Comparison of ENCODE assay signal across 23 cellular contexts in genomic region chr14:50725761-50726160, GRCh38. TPM values are rescaled to one million over a fixed set of nuclear protein-coding genes. Genes with fewer than 3 reads are reported as not detected.
DNase-seq lines count a peak whose midpoint lies in the region; ATAC-seq and TF ChIP-seq lines count a peak whose summit lies in the region.
"Had no signal": no experiment of that assay in that cellular context is flagged by ENCODE, and none has a peak within 500 bp of the region (broad histone marks: within the 10 kb centered on the region; RNA-seq: fewer than 3 reads in every experiment).

No MANE protein-coding gene starts in this region.

- peak overlapping the region; percentile 85 to 87 for H3K27ac Mint-ChIP-seq in T-cell
- H3K27ac Mint-ChIP-seq in stimulated activated effector memory CD8-positive, alpha-beta T cell treated with anti-CD3 and anti-CD28 coated beads, Interleukin-12 subunit alpha, Interleukin-12 subunit beta, amount 100 ng/mL, for 72 hours, result peak overlapping the region; percentile 66
- H3K27ac Mint-ChIP-seq: dendritic cell treated with granulocyte-macrophage colony-stimulating factor and Interleukin-4, amounts not matched to agents 40 ng/mL and 50 ng/mL, for 4 days; nephron had no signal

- CTCF ChIA-PET in T-cell (lab: Charles Lee), result interaction anchor here in 1 of 2 donors (1.7 kb wide), 1 partner anchor 12 kb away, joined by 5 read pairs; no protein-coding TSS in a partner anchor

- no peak overlapping the region for H3K4me3 ChIP-seq in choroid plexus epithelial cell (ENCODE audit: low read depth, low read length)
- H3K4me3 ChIP-seq: lower lobe of right lung, prostate gland, spleen had no signal

- POLR2A ChIA-PET in T-cell (lab: Charles Lee), result interaction anchor here in 1 of 2 donors (0.6 kb wide), 1 partner anchor 11 kb away, joined by 7 read pairs; no protein-coding TSS in a partner anchor

- ATAC-seq in activated T-cell treated with anti-CD3 and anti-CD28 coated beads, Interleukin-2, amount 50 U/mL, for 4 hours, result peak in 1 of 2 donors; percentile 23
- ATAC-seq in T-cell (replicated peaks in 1 of 4) (no peak), HG02588 (IDR thresholded peaks at IDR 0.05; ENCODE audit: unreplicated experiment) (no peak)
- no peak for ATAC-seq in stimulated activated effector memory CD8-positive, alpha-beta T cell treated with anti-CD3 and anti-CD28 coated beads, Interleukin-12 subunit alpha, Interleukin-12 subunit beta, amount 100 ng/mL, for 72 hours
- ATAC-seq: lower lobe of right lung had no signal

- peaks cover 32% of the 10 kb centered on the region for H3K4me1 Mint-ChIP-seq in activated T-cell treated with anti-CD3 and anti-CD28 coated beads, Interleukin-2, amount 50 U/mL, for 4 hours (ENCODE audit: low read depth)
- H3K4me1 Mint-ChIP-seq in T-cell, result peaks cover 25 to 34% (median 29%) of the 10 kb centered on the region in 3 donors
- peaks cover 22% of the 10 kb centered on the region for H3K4me1 Mint-ChIP-seq in stimulated activated effector memory CD8-positive, alpha-beta T cell treated with anti-CD3 and anti-CD28 coated beads, Interleukin-12 subunit alpha, Interleukin-12 subunit beta, amount 100 ng/mL, for 72 hours
- H3K4me1 Mint-ChIP-seq: nephron had no signal

- DNase-seq in activated T-cell treated with anti-CD3 and anti-CD28 coated beads, Interleukin-2, amount 50 U/mL, for 4 hours, result no peak
- DNase-seq in activated T-cell treated with anti-CD3 and anti-CD28 coated beads, Interleukin-2, amount 50 U/mL, for 48 hours, result no peak
- DNase-seq in T-cell, result no peak
- peak; percentile 9 for DNase-seq in choroid plexus epithelial cell (ENCODE audit: low read depth)
- DNase-seq in stimulated activated effector memory CD8-positive, alpha-beta T cell treated with anti-CD3 and anti-CD28 coated beads, Interleukin-12 subunit alpha, Interleukin-12 subunit beta, amount 100 ng/mL, for 72 hours (ENCODE audit: low spot score in 2 of 2), result no peak
- no peak for DNase-seq in SW480 (ENCODE audit: low spot score)
- DNase-seq in activated CD4-positive, CD25-positive, alpha-beta regulatory T cell (lab: John Stamatoyannopoulos, UW), result no peak
- DNase-seq: ACHN; aorta; erythroblast; glutamatergic neuron; lower lobe of right lung; NCI-H1092; NCI-H2107; RPMI8226; spleen; stimulated activated naive B cell treated with anti-CD40 and anti-IgM and Interleukin-4, amounts not matched to agents 10 μg/mL and 1 μg/mL and 100 μg/mL, for 72 hours; WERI-Rb-1 had no signal

- peak overlapping the region; percentile 2 for H3K4me3 Mint-ChIP-seq in activated T-cell treated with anti-CD3 and anti-CD28 coated beads, Interleukin-2, amount 50 U/mL, for 4 hours
- peak overlapping the region; percentile 1 to 10 (median 6) for H3K4me3 Mint-ChIP-seq in T-cell
- peak overlapping the region; percentile 16 for H3K4me3 Mint-ChIP-seq in stimulated activated effector memory CD8-positive, alpha-beta T cell treated with anti-CD3 and anti-CD28 coated beads, Interleukin-12 subunit alpha, Interleukin-12 subunit beta, amount 100 ng/mL, for 72 hours
- H3K4me3 Mint-ChIP-seq: dendritic cell treated with granulocyte-macrophage colony-stimulating factor and Interleukin-4, amounts not matched to agents 40 ng/mL and 50 ng/mL, for 4 days; IgD-negative memory B cell; nephron; stimulated activated naive B cell treated with anti-CD40 and anti-IgM and Interleukin-4, amounts not matched to agents 10 μg/mL and 1 μg/mL and 100 μg/mL, for 72 hours had no signal

- H3K9me3 Mint-ChIP-seq in activated T-cell treated with anti-CD3 and anti-CD28 coated beads, Interleukin-2, amount 50 U/mL, for 4 hours, result peaks cover 4% of the 10 kb centered on the region
- peaks cover 0 to 5% (median 4%) of the 10 kb centered on the region in 3 donors for H3K9me3 Mint-ChIP-seq in T-cell
- H3K9me3 Mint-ChIP-seq in stimulated activated effector memory CD8-positive, alpha-beta T cell treated with anti-CD3 and anti-CD28 coated beads, Interleukin-12 subunit alpha, Interleukin-12 subunit beta, amount 100 ng/mL, for 72 hours, result no peaks in the 10 kb centered on the region
- H3K9me3 Mint-ChIP-seq: dendritic cell treated with granulocyte-macrophage colony-stimulating factor and Interleukin-4, amounts not matched to agents 40 ng/mL and 50 ng/mL, for 4 days; nephron; stimulated activated naive B cell treated with anti-CD40 and anti-IgM and Interleukin-4, amounts not matched to agents 10 μg/mL and 1 μg/mL and 100 μg/mL, for 72 hours had no signal

- no peak for TF ChIP-seq CTCF in choroid plexus epithelial cell (conservative IDR thresholded peaks at IDR 0.05; ENCODE audit: low read depth, low read length)

- H3K36me3 Mint-ChIP-seq in activated T-cell treated with anti-CD3 and anti-CD28 coated beads, Interleukin-2, amount 50 U/mL, for 4 hours (ENCODE audit: insufficient read depth), result peaks cover 69% of the 10 kb centered on the region
- H3K36me3 Mint-ChIP-seq in T-cell, result peaks cover 72% of the 10 kb centered on the region
- peaks cover 99% of the 10 kb centered on the region for H3K36me3 Mint-ChIP-seq in stimulated activated effector memory CD8-positive, alpha-beta T cell treated with anti-CD3 and anti-CD28 coated beads, Interleukin-12 subunit alpha, Interleukin-12 subunit beta, amount 100 ng/mL, for 72 hours

- no peaks in the 10 kb centered on the region for H3K27me3 Mint-ChIP-seq in activated T-cell treated with anti-CD3 and anti-CD28 coated beads, Interleukin-2, amount 50 U/mL, for 4 hours (ENCODE audit: low read depth)
- H3K27me3 Mint-ChIP-seq in T-cell, result no peaks in the 10 kb centered on the region
- H3K27me3 Mint-ChIP-seq: dendritic cell treated with granulocyte-macrophage colony-stimulating factor and Interleukin-4, amounts not matched to agents 40 ng/mL and 50 ng/mL, for 4 days; IgD-negative memory B cell; stimulated activated naive B cell treated with anti-CD40 and anti-IgM and Interleukin-4, amounts not matched to agents 10 μg/mL and 1 μg/mL and 100 μg/mL, for 72 hours had no signal

RNA-seq across cellular contexts. Expression of gene SAV1, which starts 57.7 kb away (rescaled TPM):
- total RNA-seq in activated T-cell treated with anti-CD3 and anti-CD28 coated beads, Interleukin-2, amount 50 U/mL, for 4 hours, result 10 to 100 TPM; 11.0 to 15.6 (median 15.3) TPM
- 10 to 100 TPM in 3 of 5 donors, 1 to 10 TPM in 2; 9.1 to 12.2 (median 11.1) TPM for total RNA-seq in T-cell
